ENCODE assay signal across 1 cellular context in the genomic region with DNA sequence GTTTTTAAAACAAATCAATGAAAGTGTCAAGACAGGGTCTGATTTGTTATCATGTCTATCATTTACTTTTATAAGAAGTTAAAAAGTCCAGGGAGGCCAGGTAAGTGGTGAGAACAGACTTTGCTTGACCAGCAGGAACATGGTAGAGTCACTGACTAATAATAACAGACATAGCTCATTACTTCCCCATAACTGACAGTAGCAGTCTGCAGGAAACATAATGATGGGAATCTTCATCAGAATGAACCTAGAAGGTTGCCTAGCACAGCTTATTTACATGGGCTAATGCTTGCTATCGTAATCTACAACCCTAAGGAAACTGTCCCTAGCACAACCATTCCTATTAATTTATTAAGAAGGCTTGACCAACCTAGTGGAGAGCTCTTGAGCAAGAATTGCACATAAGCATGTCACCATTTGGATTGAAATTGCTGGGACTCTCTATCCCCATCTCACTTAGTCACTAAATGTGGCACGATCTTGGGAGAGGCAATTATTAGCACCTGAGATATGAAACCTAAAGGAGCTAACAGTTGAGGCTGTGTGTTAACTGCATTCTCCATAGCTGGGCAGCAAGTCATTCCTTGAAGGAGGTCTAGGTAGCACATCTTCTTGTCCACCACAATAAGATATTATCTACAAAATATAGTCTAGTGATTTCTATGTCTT.
TF ChIP-seq lines count a peak whose summit lies in the region.

No MANE protein-coding gene starts in this region.

TF ChIP-seq in GM12878, 131 proteins besides CTCF, POLR2A, EP300 and RAD21 (continued from another document):
- TF ChIP-seq FOS (IDR thresholded peaks at IDR 0.05; ENCODE audit: borderline replicate concordance, extremely low read depth, insufficient read length) = no peak
- TF ChIP-seq, protein P1, sequence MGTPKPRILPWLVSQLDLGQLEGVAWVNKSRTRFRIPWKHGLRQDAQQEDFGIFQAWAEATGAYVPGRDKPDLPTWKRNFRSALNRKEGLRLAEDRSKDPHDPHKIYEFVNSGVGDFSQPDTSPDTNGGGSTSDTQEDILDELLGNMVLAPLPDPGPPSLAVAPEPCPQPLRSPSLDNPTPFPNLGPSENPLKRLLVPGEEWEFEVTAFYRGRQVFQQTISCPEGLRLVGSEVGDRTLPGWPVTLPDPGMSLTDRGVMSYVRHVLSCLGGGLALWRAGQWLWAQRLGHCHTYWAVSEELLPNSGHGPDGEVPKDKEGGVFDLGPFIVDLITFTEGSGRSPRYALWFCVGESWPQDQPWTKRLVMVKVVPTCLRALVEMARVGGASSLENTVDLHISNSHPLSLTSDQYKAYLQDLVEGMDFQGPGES (IDR thresholded peaks at IDR 0.05) = no peak
- TF ChIP-seq, protein P2, sequence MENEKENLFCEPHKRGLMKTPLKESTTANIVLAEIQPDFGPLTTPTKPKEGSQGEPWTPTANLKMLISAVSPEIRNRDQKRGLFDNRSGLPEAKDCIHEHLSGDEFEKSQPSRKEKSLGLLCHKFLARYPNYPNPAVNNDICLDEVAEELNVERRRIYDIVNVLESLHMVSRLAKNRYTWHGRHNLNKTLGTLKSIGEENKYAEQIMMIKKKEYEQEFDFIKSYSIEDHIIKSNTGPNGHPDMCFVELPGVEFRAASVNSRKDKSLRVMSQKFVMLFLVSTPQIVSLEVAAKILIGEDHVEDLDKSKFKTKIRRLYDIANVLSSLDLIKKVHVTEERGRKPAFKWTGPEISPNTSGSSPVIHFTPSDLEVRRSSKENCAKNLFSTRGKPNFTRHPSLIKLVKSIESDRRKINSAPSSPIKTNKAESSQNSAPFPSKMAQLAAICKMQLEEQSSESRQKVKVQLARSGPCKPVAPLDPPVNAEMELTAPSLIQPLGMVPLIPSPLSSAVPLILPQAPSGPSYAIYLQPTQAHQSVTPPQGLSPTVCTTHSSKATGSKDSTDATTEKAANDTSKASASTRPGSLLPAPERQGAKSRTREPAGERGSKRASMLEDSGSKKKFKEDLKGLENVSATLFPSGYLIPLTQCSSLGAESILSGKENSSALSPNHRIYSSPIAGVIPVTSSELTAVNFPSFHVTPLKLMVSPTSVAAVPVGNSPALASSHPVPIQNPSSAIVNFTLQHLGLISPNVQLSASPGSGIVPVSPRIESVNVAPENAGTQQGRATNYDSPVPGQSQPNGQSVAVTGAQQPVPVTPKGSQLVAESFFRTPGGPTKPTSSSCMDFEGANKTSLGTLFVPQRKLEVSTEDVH (IDR thresholded peaks at IDR 0.05; ENCODE audit: low read depth, partially characterized antibody) = no peak
- no peak for TF ChIP-seq ZNF24 (IDR thresholded peaks at IDR 0.05)
- TF ChIP-seq ZSCAN29 (IDR thresholded peaks at IDR 0.05) = no peak
